ENCODE assay signal across 13 cellular contexts in the genomic region with DNA sequence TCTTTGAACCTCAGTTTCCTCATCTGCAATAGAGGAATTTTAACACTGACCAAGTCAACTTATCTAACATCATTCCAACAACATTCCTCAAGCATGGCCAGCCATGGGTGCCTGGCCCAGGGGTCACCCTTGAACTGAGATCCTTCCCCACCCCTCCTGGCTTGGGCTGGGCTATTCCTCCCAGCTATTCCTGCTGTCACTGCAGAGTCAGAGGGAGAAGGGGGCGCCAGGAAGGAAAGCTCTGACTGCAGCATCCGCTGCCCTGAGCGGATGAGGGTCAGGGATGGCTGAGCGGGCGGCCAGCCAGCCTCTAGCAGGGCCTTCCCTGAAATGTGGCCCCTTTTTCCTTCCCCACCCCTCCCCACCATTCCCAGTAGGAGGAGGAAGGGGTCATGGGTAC. TPM values are rescaled to one million over a fixed set of nuclear protein-coding genes. Genes with fewer than 3 reads are reported as not detected.
DNase-seq lines count a peak whose midpoint lies in the region; ATAC-seq and TF ChIP-seq lines count a peak whose summit lies in the region.
"Had no signal": no experiment of that assay in that cellular context is flagged by ENCODE, and none has a peak within 500 bp of the region (broad histone marks: within the 10 kb centered on the region; RNA-seq: fewer than 3 reads in every experiment).

No MANE protein-coding gene starts in this region.

- H3K9me3 ChIP-seq in heart left ventricle (no peaks in the 10 kb centered on the region), fibroblast of lung (ENCODE audit: control insufficient read depth, insufficient read depth, low read depth, low read length) (no peaks in the 10 kb centered on the region), neuronal stem cell (replicated peaks in 1 of 2; ENCODE audit: control insufficient read depth in 2 of 2, insufficient read depth in 1 of 2, low read depth in 1 of 2, low read length in 2 of 2) (no peaks in the 10 kb centered on the region)
- H3K9me3 ChIP-seq: A549 had no signal

- TF ChIP-seq CTCF in heart left ventricle (IDR thresholded peaks at IDR 0.05) (no peak), fibroblast of lung (conservative IDR thresholded peaks at IDR 0.05 in 1 of 2, IDR thresholded peaks at IDR 0.05 in 1 of 2; ENCODE audit: low read depth in 1 of 2, low read length in 2 of 2) (no peak)

- peaks cover 15 to 78% (median 64%) of the 10 kb centered on the region in 12 donors for H3K4me1 ChIP-seq in heart left ventricle
- H3K4me1 ChIP-seq in fibroblast of lung (ENCODE audit: control insufficient read depth, extremely low read depth, insufficient read depth, low read length) = peaks cover 39% of the 10 kb centered on the region
- H3K4me1 ChIP-seq in neuronal stem cell (ENCODE audit: control insufficient read depth in 2 of 2, insufficient read depth in 1 of 2, low read depth in 1 of 2, low read length in 2 of 2) = peaks cover 6 to 14% of the 10 kb centered on the region in 2 donors
- no peaks in the 10 kb centered on the region for H3K4me1 ChIP-seq in urinary bladder (ENCODE audit: insufficient read depth)

- no peaks in the 10 kb centered on the region for H4K20me1 ChIP-seq in fibroblast of lung (ENCODE audit: control insufficient read depth, extremely low read depth, insufficient read depth, low read length)

- no peak for TF ChIP-seq POLR2A in heart left ventricle (IDR thresholded peaks at IDR 0.05)

- peak overlapping the region; percentile 24 for H2BK12ac ChIP-seq in neuronal stem cell (ENCODE audit: low read length)

- no peaks in the 10 kb centered on the region for H3K79me2 ChIP-seq in fibroblast of lung (ENCODE audit: control insufficient read depth, insufficient read depth, low read length)

- H3K36me3 ChIP-seq in heart left ventricle (peaks cover 0 to 27% (median 10%) of the 10 kb centered on the region in 9 donors), fibroblast of lung (ENCODE audit: control insufficient read depth, insufficient read depth, low read length) (peaks cover 5% of the 10 kb centered on the region), neuronal stem cell (replicated peaks in 1 of 2; ENCODE audit: control insufficient read depth in 2 of 2, insufficient read depth in 2 of 2, low read length in 2 of 2) (no peaks in the 10 kb centered on the region), urinary bladder (ENCODE audit: insufficient read depth) (no peaks in the 10 kb centered on the region)
- H3K36me3 ChIP-seq: cardiac muscle cell had no signal

- H3K9ac ChIP-seq in fibroblast of lung (ENCODE audit: insufficient read depth, low read length) (peak overlapping the region; percentile 18), neuronal stem cell (ENCODE audit: low read depth, low read length, poor library complexity) (no peak overlapping the region)

- no peak overlapping the region for H3K14ac ChIP-seq in neuronal stem cell (ENCODE audit: low read length)

- no peak overlapping the region for H3K23ac ChIP-seq in neuronal stem cell (ENCODE audit: low read depth, low read length, poor library complexity)

- H2BK120ac ChIP-seq in neuronal stem cell (ENCODE audit: low read depth, low read length) = no peak overlapping the region

- no peak overlapping the region for H2AFZ ChIP-seq in fibroblast of lung (ENCODE audit: low read length)
- H2AFZ ChIP-seq in neuronal stem cell (ENCODE audit: low read length) = peak overlapping the region; percentile 17

- H3K27me3 ChIP-seq in heart left ventricle = no peaks in the 10 kb centered on the region
- no peaks in the 10 kb centered on the region for H3K27me3 ChIP-seq in fibroblast of lung (ENCODE audit: control insufficient read depth, insufficient read depth, low read length)
- H3K27me3 ChIP-seq in neuronal stem cell (ENCODE audit: control insufficient read depth in 3 of 3, insufficient read depth in 3 of 3, low read depth in 1 of 3, low read length in 3 of 3) = peaks cover 0 to 85% (median 18%) of the 10 kb centered on the region in 3 experiments
- H3K27me3 ChIP-seq: cardiac muscle cell had no signal

- peak overlapping the region; percentile 52 to 98 (median 90) for H3K27ac ChIP-seq in heart left ventricle
- peak overlapping the region; percentile 19 for H3K27ac ChIP-seq in fibroblast of lung (ENCODE audit: insufficient read depth, low read length)
- no peak overlapping the region for H3K27ac ChIP-seq in neuronal stem cell (replicated peaks; ENCODE audit: low read length)
- peak overlapping the region; percentile 3 for H3K27ac ChIP-seq in urinary bladder (ENCODE audit: low read depth)
- H3K27ac ChIP-seq: cardiac muscle cell had no signal

- intact Hi-C loops in heart left ventricle (cut with DNase I) (no loop called here), Right ventricle myocardium inferior (cut with DNase I) (no loop called here)

- peak overlapping the region; percentile 28 to 89 (median 49) for H3K4me3 ChIP-seq in heart left ventricle
- H3K4me3 ChIP-seq in fibroblast of lung (replicated peaks in 1 of 4; ENCODE audit: control extremely low read depth in 1 of 4, insufficient read depth in 1 of 4, low read depth in 3 of 4, low read length in 4 of 4) = no peak overlapping the region
- no peak overlapping the region for H3K4me3 ChIP-seq in neuronal stem cell (ENCODE audit: low read length in 2 of 2)
- H3K4me3 ChIP-seq in urinary bladder (ENCODE audit: low read depth, low read length) = no peak overlapping the region
- H3K4me3 ChIP-seq: A549, cardiac muscle cell had no signal

- DNase-seq in heart left ventricle (peak; percentile 56 to 74 (median 65)), Right ventricle myocardium inferior (ENCODE audit: missing footprints) (no peak), fibroblast of lung (ENCODE audit: low read depth in 2 of 2) (peak in 1 of 2 donors; percentile 47), neuronal stem cell (ENCODE audit: low spot score) (no peak), SW480 (ENCODE audit: low spot score) (no peak), amniotic stem cell (lab: John Stamatoyannopoulos, UW) (no peak)
- no peak for DNase-seq in activated CD4-positive, alpha-beta T cell treated with anti-CD3 and anti-CD28 coated beads for 1 hour
- DNase-seq: NCI-H2081; stimulated activated CD4-positive, alpha-beta T cell treated with anti-CD3 and anti-CD28 coated beads, Interleukin-4, amount 100 ng/mL, for 4 hours had no signal

- H2BK15ac ChIP-seq in neuronal stem cell (ENCODE audit: low read length) = no peak overlapping the region

- H3K79me1 ChIP-seq in neuronal stem cell (ENCODE audit: low read depth, low read length) = no peaks in the 10 kb centered on the region

- H2AK5ac ChIP-seq in neuronal stem cell (ENCODE audit: low read depth, low read length) = no peak overlapping the region

- WGBS in heart left ventricle, 4 donors = 30 to 38% (median 35%) methylated on average over 5 of the region's 5 CpGs
- WGBS in neuronal stem cell (ENCODE audit: extremely low coverage in 2 of 2, insufficient read length in 2 of 2, insufficient replicate concordance in 1 of 2), 2 donors = no CpG with 5 or more reads among the region's 5 CpGs
- 40% methylated on average over 5 of the region's 5 CpGs for whole genome bisulfite sequencing in urinary bladder

- H3K4me2 ChIP-seq in fibroblast of lung (ENCODE audit: extremely low read depth, insufficient read depth, low read length) (no peak overlapping the region), neuronal stem cell (ENCODE audit: insufficient read depth, low read length, poor library complexity, severe bottlenecking) (no peak overlapping the region)
- H3K4me2 ChIP-seq: A549 had no signal

- no peak overlapping the region for H4K8ac ChIP-seq in neuronal stem cell (ENCODE audit: low read depth, low read length)

- ATAC-seq in heart left ventricle (peak in 1 of 4 donors; percentile 29), Right ventricle myocardium inferior (no peak)
- ATAC-seq: A549; naive thymus-derived CD8-positive, alpha-beta T cell had no signal

- H4K91ac ChIP-seq in neuronal stem cell (ENCODE audit: low read depth, low read length, poor library complexity) = no peak overlapping the region

- no peak overlapping the region for H3K4ac ChIP-seq in neuronal stem cell (ENCODE audit: low read length)

- H3K18ac ChIP-seq in neuronal stem cell (ENCODE audit: low read length) = no peak overlapping the region

- H2BK5ac ChIP-seq in neuronal stem cell (ENCODE audit: low read length) = no peak overlapping the region

RNA-seq across cellular contexts. Expression of a gene that starts 3.1 kb away (rescaled TPM):
- 100 to 1,000 TPM; 136 to 697 (median 199) TPM for total RNA-seq in heart left ventricle
- polyA plus RNA-seq in heart left ventricle = 100 to 1,000 TPM; 263 to 354 TPM
- 273 TPM for total RNA-seq in Right ventricle myocardium inferior
- 3.0 and 3.3 TPM in 2 replicates for total RNA-seq in fibroblast of lung
- polyA plus RNA-seq in fibroblast of lung = 2.8 and 92.5 TPM in 2 replicates
- 3.4 and 96.4 TPM in 2 replicates for polyA plus RNA-seq in fibroblast of lung (2012)
- 7.9 and 131 TPM in 2 replicates for polyA minus RNA-seq in fibroblast of lung (ENCODE audit: low replicate concordance)
- 0.06 TPM for polyA plus RNA-seq in neuronal stem cell (2013, experiment 1 of 2)
- not detected for polyA plus RNA-seq in neuronal stem cell (2013, experiment 2 of 2)
- 94.1 TPM for total RNA-seq in urinary bladder
- 155 TPM for polyA plus RNA-seq in urinary bladder
- total RNA-seq: naive thymus-derived CD8-positive, alpha-beta T cell had no signal
- polyA plus RNA-seq: naive thymus-derived CD8-positive, alpha-beta T cell had no signal

RNA-seq across cellular contexts. Expression of a gene that starts 38.1 kb away (rescaled TPM):
- total RNA-seq in heart left ventricle = under 1 TPM in 5 of 9 donors, not detected in 4; 0.21 to 0.82 (median 0.30) TPM
- under 1 TPM; 0.24 to 0.50 TPM for polyA plus RNA-seq in heart left ventricle
- 0.49 TPM for total RNA-seq in Right ventricle myocardium inferior
- total RNA-seq in fibroblast of lung = not detected in 2 replicates
- polyA plus RNA-seq in fibroblast of lung = not detected in 2 replicates
- not detected in 2 replicates for polyA plus RNA-seq in fibroblast of lung (2012)
- polyA minus RNA-seq in fibroblast of lung (ENCODE audit: low replicate concordance) = not detected in 2 replicates
- polyA plus RNA-seq in neuronal stem cell (2013, experiment 1 of 2) = 0.28 TPM
- polyA plus RNA-seq in neuronal stem cell (2013, experiment 2 of 2) = 0.22 TPM
- 0.21 TPM for total RNA-seq in urinary bladder
- 0.09 TPM for polyA plus RNA-seq in urinary bladder
- total RNA-seq: cardiac muscle cell; naive thymus-derived CD8-positive, alpha-beta T cell had no signal
- polyA plus RNA-seq: A549; cardiac muscle cell; naive thymus-derived CD8-positive, alpha-beta T cell had no signal

Comparison
In these comparisons a context has a peak if more than half of its experiments do, and no peak if none do; other contexts are left out.
1. DNase-seq: peak in heart left ventricle (5 of 5); none in Right ventricle myocardium inferior (single experiment), neuronal stem cell (single experiment), SW480 (single experiment), activated CD4-positive, alpha-beta T cell treated with anti-CD3 and anti-CD28 coated beads for 1 hour (single experiment) and amniotic stem cell (single experiment).
2. H3K4me3 ChIP-seq: peak in heart left ventricle (12 of 12); none in fibroblast of lung (0 of 4), neuronal stem cell (0 of 2) and urinary bladder (single experiment).
3. RNA of a gene that starts 3.1 kb away (total RNA-seq): 273 TPM in Right ventricle myocardium inferior (single experiment), 136 to 697 TPM in heart left ventricle and 94.1 TPM in urinary bladder (single experiment); 3.0 to 3.3 TPM in fibroblast of lung; every median in the first group is over 10 times any median in the second.